Comparison of ENCODE assay signal across 1 cellular context in genomic region chr6:121365499-121366183, GRCh38.
TF ChIP-seq lines count a peak whose summit lies in the region.

No MANE protein-coding gene starts in this region.

TF ChIP-seq in H1, 55 proteins besides CTCF, POLR2A, EP300 and RAD21 (continued from another document):
- TF ChIP-seq CEBPB (IDR thresholded peaks at IDR 0.05; ENCODE audit: low read depth, low read length): no peak
- TF ChIP-seq POLR2AphosphoS5 (IDR thresholded peaks at IDR 0.05; ENCODE audit: low read depth, low read length): no peak
- no peak for TF ChIP-seq JUN (IDR thresholded peaks at IDR 0.05; ENCODE audit: low read depth, low read length)
- no peak for TF ChIP-seq KDM4A (IDR thresholded peaks at IDR 0.05; ENCODE audit: low read depth, low read length, severe bottlenecking)
